35 cellular contexts compared by ENCODE assay signal in the genomic region with DNA sequence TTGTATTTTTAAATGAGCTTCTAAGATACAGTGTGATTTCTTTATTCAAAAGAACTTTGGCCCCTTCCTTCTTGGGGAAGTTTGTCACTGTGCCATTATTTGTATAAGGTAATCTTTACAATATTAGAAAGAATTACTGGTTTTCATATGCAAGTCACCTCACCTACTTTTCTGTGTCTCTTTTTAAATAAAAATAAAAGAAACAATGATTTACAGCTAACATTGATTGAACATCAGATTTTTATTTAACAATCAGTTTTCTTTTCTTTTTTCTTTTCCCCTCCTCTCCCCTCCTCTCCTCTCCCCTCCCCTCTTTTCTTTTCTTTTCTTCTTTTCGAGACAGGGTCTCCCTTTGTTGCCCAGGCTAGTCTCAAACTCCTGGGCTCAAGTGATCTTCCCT.
"Had no signal": no experiment of that assay in that cellular context is flagged by ENCODE, and none has a peak within 500 bp of the region (broad histone marks: within the 10 kb centered on the region; RNA-seq: fewer than 3 reads in every experiment).

No MANE protein-coding gene starts in this region.

- H3K27me3 Mint-ChIP-seq: activated CD4-positive, alpha-beta memory T cell treated with anti-CD3 and anti-CD28 coated beads for 36 hours; activated CD4-positive, alpha-beta T cell treated with anti-CD3 and anti-CD28 coated beads, Interleukin-2, amount 10 ng/mL, durations not matched to agents 7 days and 5 days; activated naive CD4-positive, alpha-beta T cell treated with anti-CD3 and anti-CD28 coated beads, Interleukin-2, amount 10 ng/mL, durations not matched to agents 7 days and 5 days; activated naive CD8-positive, alpha-beta T cell; central memory CD8-positive, alpha-beta T cell had no signal

- H3K9me3 ChIP-seq: ascending aorta, MG63, Peyer's patch, SJSA1, SK-N-SH had no signal

- FAIRE-seq: TTC549 had no signal

- H3K27ac ChIP-seq: ascending aorta, cardiac muscle cell, Peyer's patch, SJSA1 had no signal

- H3K4me1 ChIP-seq: ascending aorta, Peyer's patch had no signal

- ATAC-seq: activated T-cell treated with anti-CD3 and anti-CD28 coated beads, Interleukin-2, amount 50 U/mL, for 4 hours; PC-3 had no signal

- H3K4me1 Mint-ChIP-seq: activated CD4-positive, alpha-beta T cell treated with anti-CD3 and anti-CD28 coated beads, Interleukin-2, amount 10 ng/mL, durations not matched to agents 7 days and 5 days; activated naive CD4-positive, alpha-beta T cell treated with anti-CD3 and anti-CD28 coated beads, Interleukin-2, amount 10 ng/mL, durations not matched to agents 7 days and 5 days; central memory CD8-positive, alpha-beta T cell had no signal

- H3K4me3 ChIP-seq: ascending aorta, cardiac muscle cell, MG63, Peyer's patch, SJSA1 had no signal

- H3K9me3 Mint-ChIP-seq: activated CD4-positive, alpha-beta memory T cell treated with anti-CD3 and anti-CD28 coated beads for 36 hours; activated CD4-positive, alpha-beta T cell treated with anti-CD3 and anti-CD28 coated beads, Interleukin-2, amount 10 ng/mL, durations not matched to agents 7 days and 5 days; activated naive CD4-positive, alpha-beta T cell treated with anti-CD3 and anti-CD28 coated beads, Interleukin-2, amount 10 ng/mL, durations not matched to agents 7 days and 5 days; activated T-cell treated with anti-CD3 and anti-CD28 coated beads, Interleukin-2, amount 50 U/mL, for 4 hours; activated T-helper 1 cell treated with anti-CD3 and anti-CD28 coated beads, Interleukin-12 subunit alpha, Interleukin-12 subunit beta, Interleukin-2, Interleukin-4 antibody, amounts not matched to agents 30 ng/mL and 10 ng/mL and 1 ng/mL, durations not matched to agents 14 hours and 24 hours and 36 hours; central memory CD8-positive, alpha-beta T cell; T-helper 1 cell treated with Interleukin-12 subunit alpha and Interleukin-12 subunit beta and Interleukin-4 antibody, amounts not matched to agents 30 μg/mL and 1 μg/mL, for 36 hours; T-helper 2 cell treated with Interferon-gamma antibody and Interleukin-4, amounts not matched to agents 5 μg/mL and 100 μg/mL, for 36 hours had no signal

- H3K4me3 Mint-ChIP-seq: activated CD4-positive, alpha-beta memory T cell treated with anti-CD3 and anti-CD28 coated beads for 36 hours; activated CD4-positive, alpha-beta T cell treated with anti-CD3 and anti-CD28 coated beads, Interleukin-2, amount 10 ng/mL, durations not matched to agents 7 days and 5 days; activated naive CD4-positive, alpha-beta T cell treated with anti-CD3 and anti-CD28 coated beads, Interleukin-2, amount 10 ng/mL, durations not matched to agents 7 days and 5 days; activated naive CD8-positive, alpha-beta T cell; activated T-cell treated with anti-CD3 and anti-CD28 coated beads, Interleukin-2, amount 50 U/mL, for 4 hours; activated T-helper 1 cell treated with anti-CD3 and anti-CD28 coated beads, Interleukin-12 subunit alpha, Interleukin-12 subunit beta, Interleukin-2, Interleukin-4 antibody, amounts not matched to agents 30 ng/mL and 10 ng/mL and 1 ng/mL, durations not matched to agents 14 hours and 24 hours and 36 hours; central memory CD8-positive, alpha-beta T cell; T-helper 1 cell treated with Interleukin-12 subunit alpha and Interleukin-12 subunit beta and Interleukin-4 antibody, amounts not matched to agents 30 μg/mL and 1 μg/mL, for 36 hours; T-helper 2 cell treated with Interferon-gamma antibody and Interleukin-4, amounts not matched to agents 5 μg/mL and 100 μg/mL, for 36 hours had no signal

- H3K27me3 ChIP-seq: ascending aorta, cardiac muscle cell, MG63, Peyer's patch, SJSA1 had no signal

- H3K27ac Mint-ChIP-seq: activated CD4-positive, alpha-beta memory T cell treated with anti-CD3 and anti-CD28 coated beads for 36 hours; activated CD4-positive, alpha-beta T cell treated with anti-CD3 and anti-CD28 coated beads, Interleukin-2, amount 10 ng/mL, durations not matched to agents 7 days and 5 days; activated naive CD4-positive, alpha-beta T cell treated with anti-CD3 and anti-CD28 coated beads, Interleukin-2, amount 10 ng/mL, durations not matched to agents 7 days and 5 days; activated naive CD8-positive, alpha-beta T cell; activated T-helper 1 cell treated with anti-CD3 and anti-CD28 coated beads, Interleukin-12 subunit alpha, Interleukin-12 subunit beta, Interleukin-2, Interleukin-4 antibody, amounts not matched to agents 30 ng/mL and 10 ng/mL and 1 ng/mL, durations not matched to agents 14 hours and 24 hours and 36 hours; T-helper 1 cell treated with Interleukin-12 subunit alpha and Interleukin-12 subunit beta and Interleukin-4 antibody, amounts not matched to agents 30 μg/mL and 1 μg/mL, for 36 hours; T-helper 2 cell treated with Interferon-gamma antibody and Interleukin-4, amounts not matched to agents 5 μg/mL and 100 μg/mL, for 36 hours had no signal

- DNase-seq: activated CD4-positive, alpha-beta memory T cell treated with anti-CD3 and anti-CD28 coated beads for 36 hours; activated CD4-positive, alpha-beta T cell treated with anti-CD3 and anti-CD28 coated beads, Interleukin-2, amount 10 ng/mL, durations not matched to agents 7 days and 5 days; activated CD8-positive, alpha-beta memory T cell treated with anti-CD3 and anti-CD28 coated beads, Interleukin-2, amount 50 U/mL, for 4 hours; activated naive CD4-positive, alpha-beta T cell treated with anti-CD3 and anti-CD28 coated beads, Interleukin-2, amount 10 ng/mL, durations not matched to agents 7 days and 5 days; activated T-cell treated with anti-CD3 and anti-CD28 coated beads for 4 hours; activated T-cell treated with anti-CD3 and anti-CD28 coated beads, Interleukin-2, amount 50 U/mL, for 4 hours; amygdala; Kasumi-1; KG1; MG63; NCI-H1048; NCI-H1105 treated with DMSO at 0.1 percent for 48 hours; NCI-H1436; NCI-H1694; NCI-H1930; NCI-H2081 treated with DMSO at 0.1 percent for 48 hours; NCI-H226; NCI-H446 treated with DMSO at 0.1 percent for 48 hours; NCI-H524; NCI-H69; NCI-H82; PC-3; Peyer's patch; RPMI8226; SHP77 treated with DMSO at 0.1 percent for 48 hours; SK-N-SH had no signal
